8 cellular contexts compared by ENCODE assay signal in the genomic region with DNA sequence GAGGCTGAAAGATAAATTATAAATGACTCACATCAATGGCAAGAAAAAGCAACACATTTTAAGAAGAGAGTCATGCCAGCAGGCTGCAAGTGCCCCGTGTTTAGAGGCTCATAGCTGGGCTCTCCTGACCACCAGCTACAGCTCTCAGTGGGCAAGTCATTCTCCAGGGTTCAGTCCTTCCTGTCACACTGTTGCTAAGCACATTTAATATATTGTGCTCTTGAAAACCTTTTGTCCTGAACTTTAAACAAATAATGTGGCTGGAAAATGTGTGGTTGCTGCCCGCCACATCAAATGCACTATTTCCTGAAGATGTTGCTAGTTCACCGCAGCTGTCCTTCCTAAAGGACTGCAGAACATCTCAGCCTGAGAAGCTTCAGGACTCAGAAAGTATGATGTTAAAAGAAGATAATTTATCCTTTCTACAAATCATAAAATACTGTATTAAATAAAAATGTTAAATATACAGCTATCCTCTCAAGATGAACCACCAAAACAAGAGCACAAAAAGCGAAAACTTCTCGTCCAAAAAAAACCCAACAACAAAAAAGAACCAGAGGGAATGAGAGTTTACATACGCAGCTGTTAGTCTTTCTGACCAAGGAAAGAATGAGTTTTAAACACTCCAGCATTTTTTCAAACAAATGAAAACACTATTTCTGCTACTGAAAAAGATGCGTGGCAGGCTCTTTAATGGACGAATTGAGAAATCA. TPM values are rescaled to one million over a fixed set of nuclear protein-coding genes. Genes with fewer than 3 reads are reported as not detected.
DNase-seq lines count a peak whose midpoint lies in the region; ATAC-seq, FAIRE-seq and TF ChIP-seq lines count a peak whose summit lies in the region.

No MANE protein-coding gene starts in this region.

- H3K27me3 ChIP-seq in H7 (ENCODE audit: control insufficient read depth, insufficient read depth, low read length) = no peaks in the 10 kb centered on the region
- H3K27me3 ChIP-seq in esophagus squamous epithelium = no peaks in the 10 kb centered on the region
- no peaks in the 10 kb centered on the region for H3K27me3 ChIP-seq in pancreas

- DNase-seq in DMS53 (lab: John Stamatoyannopoulos, UW) = peak; percentile 63
- DNase-seq in DMS53 treated with DMSO at 0.1 percent for 48 hours (lab: John Stamatoyannopoulos, UW; ENCODE audit: unreplicated experiment) = no peak
- DNase-seq in H7 = no peak
- peak; percentile 43 for DNase-seq in M059J (ENCODE audit: low read depth)
- peak; percentile 60 for DNase-seq in activated CD4-positive, alpha-beta memory T cell treated with anti-CD3 and anti-CD28 coated beads, Interleukin-2, amount 10 ng/mL, durations not matched to agents 7 days and 5 days
- DNase-seq in esophagus squamous epithelium (lab: John Stamatoyannopoulos, UW) = no peak
- no peak for DNase-seq in pancreas

- ATAC-seq in pancreas (peak in 2 of 4 donors; percentile 2 to 3), GM19324 (IDR thresholded peaks at IDR 0.05; ENCODE audit: low FRiP score, unreplicated experiment) (no peak)

- peak overlapping the region; percentile 90 for H3K4me3 ChIP-seq in H7 (ENCODE audit: insufficient read depth, low read depth, low read length)
- peak overlapping the region; percentile 67 to 89 (median 84) for H3K4me3 ChIP-seq in esophagus squamous epithelium
- peak overlapping the region; percentile 63 to 95 (median 78) for H3K4me3 ChIP-seq in pancreas

- H3K27ac ChIP-seq in esophagus squamous epithelium = peak overlapping the region; percentile 87 to 97 (median 95)
- peak overlapping the region; percentile 84 to 95 (median 92) for H3K27ac ChIP-seq in pancreas

- H3K27ac Mint-ChIP-seq in activated CD4-positive, alpha-beta memory T cell treated with anti-CD3 and anti-CD28 coated beads, Interleukin-2, amount 10 ng/mL, durations not matched to agents 7 days and 5 days = peak overlapping the region; percentile 94

- H3K9me3 ChIP-seq in esophagus squamous epithelium (no peaks in the 10 kb centered on the region), pancreas (no peaks in the 10 kb centered on the region)

- TF ChIP-seq POLR2A in esophagus squamous epithelium (IDR thresholded peaks at IDR 0.05) = no peak

- FAIRE-seq in pancreas (lab: Jason Lieb, UNC) = no peak

- TF ChIP-seq CTCF in esophagus squamous epithelium (IDR thresholded peaks at IDR 0.05) = no peak
- no peak for TF ChIP-seq CTCF in pancreas (IDR thresholded peaks at IDR 0.05)

- H3K4me1 Mint-ChIP-seq in activated CD4-positive, alpha-beta memory T cell treated with anti-CD3 and anti-CD28 coated beads, Interleukin-2, amount 10 ng/mL, durations not matched to agents 7 days and 5 days = peaks cover 13% of the 10 kb centered on the region

- CTCF ChIA-PET in activated CD4-positive, alpha-beta memory T cell treated with anti-CD3 and anti-CD28 coated beads, Interleukin-2, amount 10 ng/mL, durations not matched to agents 7 days and 5 days (lab: Charles Lee) = interaction anchor here (0.8 to 1.9 kb wide), 9 partner anchors 23 to 435 kb away, joined by 3 to 9 read pairs (median 5); a partner anchor contains a TSS

- 3 to 9% methylated on average over 8 of the region's 8 CpGs for WGBS in esophagus squamous epithelium, 2 donors
- WGBS in pancreas, 2 donors = 4 to 6% methylated on average over 8 of the region's 8 CpGs

- POLR2A ChIA-PET in activated CD4-positive, alpha-beta memory T cell treated with anti-CD3 and anti-CD28 coated beads, Interleukin-2, amount 10 ng/mL, durations not matched to agents 7 days and 5 days (lab: Charles Lee) = interaction anchor here (0.7 to 1.9 kb wide), 13 partner anchors 9 to 428 kb away, joined by 3 to 12 read pairs (median 7); a partner anchor contains a TSS

- peaks cover 37% of the 10 kb centered on the region for H3K36me3 Mint-ChIP-seq in activated CD4-positive, alpha-beta memory T cell treated with anti-CD3 and anti-CD28 coated beads, Interleukin-2, amount 10 ng/mL, durations not matched to agents 7 days and 5 days (ENCODE audit: low read depth)

- H3K4me3 Mint-ChIP-seq in activated CD4-positive, alpha-beta memory T cell treated with anti-CD3 and anti-CD28 coated beads, Interleukin-2, amount 10 ng/mL, durations not matched to agents 7 days and 5 days = peak overlapping the region; percentile 85

- intact Hi-C loops in esophagus squamous epithelium (cut with DNase I) (no loop called here), pancreas (cut with DNase I) (no loop called here)

- no peaks in the 10 kb centered on the region for H3K27me3 Mint-ChIP-seq in activated CD4-positive, alpha-beta memory T cell treated with anti-CD3 and anti-CD28 coated beads, Interleukin-2, amount 10 ng/mL, durations not matched to agents 7 days and 5 days

- no peaks in the 10 kb centered on the region for H3K9me3 Mint-ChIP-seq in activated CD4-positive, alpha-beta memory T cell treated with anti-CD3 and anti-CD28 coated beads, Interleukin-2, amount 10 ng/mL, durations not matched to agents 7 days and 5 days

- H3K4me1 ChIP-seq in esophagus squamous epithelium = peaks cover 6 to 30% (median 7%) of the 10 kb centered on the region in 3 donors
- peaks cover 0 to 5% (median 4%) of the 10 kb centered on the region in 3 donors for H3K4me1 ChIP-seq in pancreas

- H3K36me3 ChIP-seq in H7 (replicated peaks; ENCODE audit: control insufficient read depth, insufficient read depth, low read length) (peaks cover 3% of the 10 kb centered on the region; the same call in 1 of the 2 replicates), esophagus squamous epithelium (peaks cover 0 to 39% (median 14%) of the 10 kb centered on the region in 3 donors), pancreas (peaks cover 4 to 13% (median 13%) of the 10 kb centered on the region in 3 donors)

RNA-seq across cellular contexts. Expression of a gene that starts 1.0 kb away (rescaled TPM):
- 6.2 and 8.0 TPM in 2 replicates for total RNA-seq in H7 (2014; rRNA removed; shearing (Covaris generic))
- total RNA-seq in M059J (2014; rRNA removed; shearing (Covaris generic)) = 0.94 and 3.0 TPM in 2 replicates
- 10 to 100 TPM; 10.3 to 12.3 TPM for total RNA-seq in activated CD4-positive, alpha-beta memory T cell treated with anti-CD3 and anti-CD28 coated beads, Interleukin-2, amount 10 ng/mL, durations not matched to agents 7 days and 5 days
- 10 to 100 TPM in 1 of 4 donors, 1 to 10 TPM in 3; 2.9 to 16.6 (median 7.8) TPM for total RNA-seq in esophagus squamous epithelium
- total RNA-seq in pancreas = 1 to 10 TPM; 5.2 to 9.3 (median 7.4) TPM
- polyA plus RNA-seq in pancreas = 1 to 10 TPM; 4.4 to 9.3 TPM

Comparison
In these comparisons a context has a peak if more than half of its experiments do, and no peak if none do; other contexts are left out.
1. DNase-seq: peak in DMS53 (single experiment), M059J (single experiment) and activated CD4-positive, alpha-beta memory T cell treated with anti-CD3 and anti-CD28 coated beads, Interleukin-2, amount 10 ng/mL, durations not matched to agents 7 days and 5 days (single experiment); none in DMS53 treated with DMSO at 0.1 percent for 48 hours (single experiment), H7 (single experiment), esophagus squamous epithelium (single experiment) and pancreas (0 of 6).
2. Peak in every context shown above with its lines, with median percentiles within 50 percentile points of each other: H3K4me3 ChIP-seq.